In the genomic region with DNA sequence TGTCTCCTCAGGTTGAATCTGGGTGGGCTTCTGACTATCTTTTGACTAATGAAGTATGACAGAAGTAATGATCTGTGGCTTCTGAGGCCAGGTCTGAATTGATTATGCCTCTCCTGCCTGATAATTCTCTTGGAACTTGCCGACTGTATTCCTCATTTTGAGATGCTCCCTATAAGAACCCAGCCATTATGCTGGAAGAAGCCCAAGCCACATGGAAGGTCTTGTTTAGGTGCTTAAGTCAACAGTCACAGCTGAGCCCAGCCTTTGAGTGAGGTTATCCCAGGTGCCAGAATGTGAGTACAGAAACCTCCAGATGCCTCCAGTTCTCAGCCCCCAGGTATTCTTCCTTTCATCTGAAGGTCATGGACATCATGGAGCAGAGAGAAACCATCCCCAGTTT, we compare ENCODE assay signal across 18 cellular contexts.
"Had no signal": no experiment of that assay in that cellular context is flagged by ENCODE, and none has a peak within 500 bp of the region (broad histone marks: within the 10 kb centered on the region; RNA-seq: fewer than 3 reads in every experiment).

No MANE protein-coding gene starts in this region.

- DNase-seq: activated CD4-positive, alpha-beta T cell treated with anti-CD3 and anti-CD28 coated beads, Interleukin-2, amount 10 ng/mL, durations not matched to agents 24 days and 14 days; activated naive CD4-positive, alpha-beta T cell; activated T-cell treated with anti-CD3 and anti-CD28 coated beads, Interleukin-2, amount 50 U/mL, for 4 hours; effector CD4-positive, alpha-beta T cell; foreskin melanocyte; glutamatergic neuron; hippocampal formation; left ventricle myocardium inferior; naive thymus-derived CD8-positive, alpha-beta T cell; retina; stimulated activated CD4-positive, alpha-beta T cell treated with anti-CD3 and anti-CD28 coated beads, Interleukin-2, amount 100 ng/mL, for 48 hours; stimulated activated CD8-positive, alpha-beta memory T cell treated with anti-CD3 and anti-CD28 coated beads, Interleukin-4, amount 100 ng/mL, for 48 hours; stimulated activated naive B cell treated with anti-CD40 and anti-IgM and Interleukin-4, amounts not matched to agents 10 μg/mL and 1 μg/mL and 100 μg/mL, for 72 hours; upper lobe of right lung had no signal

- H3K4me2 ChIP-seq: neural progenitor cell had no signal

- H2AFZ ChIP-seq: neural progenitor cell had no signal

- H3K9ac ChIP-seq: neural progenitor cell had no signal

- H3K36me3 ChIP-seq: left ventricle myocardium inferior, neural progenitor cell, thoracic aorta, upper lobe of right lung had no signal

- H3K4me3 ChIP-seq: left ventricle myocardium inferior, neural progenitor cell, thoracic aorta, upper lobe of right lung had no signal

- H3K9me3 ChIP-seq: left ventricle myocardium inferior, thoracic aorta, upper lobe of right lung had no signal

- H3K27ac ChIP-seq: left ventricle myocardium inferior, neural progenitor cell, upper lobe of right lung, VCaP had no signal

- ATAC-seq: activated CD4-positive, CD25-positive, alpha-beta regulatory T cell treated with anti-CD3 and anti-CD28 coated beads, Interleukin-2, amount 50 U/mL, for 24 hours; activated T-cell treated with anti-CD3 and anti-CD28 coated beads, Interleukin-2, amount 50 U/mL, for 4 hours; naive thymus-derived CD8-positive, alpha-beta T cell; stimulated activated naive B cell treated with anti-CD40 and anti-IgM and Interleukin-4, amounts not matched to agents 10 μg/mL and 1 μg/mL and 100 μg/mL, for 72 hours; upper lobe of right lung had no signal

- H3K4me1 ChIP-seq: neural progenitor cell, upper lobe of right lung had no signal

- H3K27me3 ChIP-seq: neural progenitor cell, upper lobe of right lung had no signal
